Comparison of ENCODE assay signal across 8 cellular contexts in genomic region chr5:148733601-148734438, GRCh38.
A peak's percentile ranks its signal among the peaks of the same experiment; 100 is the strongest.
DNase-seq lines count a peak whose midpoint lies in the region; ATAC-seq and TF ChIP-seq lines count a peak whose summit lies in the region.

No MANE protein-coding gene starts in this region.

- H3K27me3 Mint-ChIP-seq in HFFc6 (ENCODE audit: insufficient read depth), result peaks cover 2% of the 10 kb centered on the region; the same call in 1 of the 2 replicates
- H3K27me3 Mint-ChIP-seq in endothelial cell (ENCODE audit: unreplicated experiment), result no peaks in the 10 kb centered on the region

- H3K4me1 ChIP-seq in mucosa of descending colon (ENCODE audit: low read depth), result no peaks in the 10 kb centered on the region

- ATAC-seq in mucosa of descending colon (peak; percentile 69), HG03025 (IDR thresholded peaks at IDR 0.05; ENCODE audit: low FRiP score, unreplicated experiment) (no peak)

- H3K4me1 Mint-ChIP-seq in HFFc6 (ENCODE audit: low read depth), result peaks cover 67% of the 10 kb centered on the region
- peaks cover 31% of the 10 kb centered on the region for H3K4me1 Mint-ChIP-seq in endothelial cell (ENCODE audit: unreplicated experiment)

- no peaks in the 10 kb centered on the region for H3K9me3 ChIP-seq in mucosa of descending colon

- H3K36me3 Mint-ChIP-seq in HFFc6 (ENCODE audit: low read depth), result no peaks in the 10 kb centered on the region
- no peaks in the 10 kb centered on the region for H3K36me3 Mint-ChIP-seq in endothelial cell (ENCODE audit: low read depth, unreplicated experiment)

- H3K36me3 ChIP-seq in mucosa of descending colon (ENCODE audit: low read depth), result no peaks in the 10 kb centered on the region

- H3K4me3 Mint-ChIP-seq in HFFc6 (peak overlapping the region; percentile 49), endothelial cell (ENCODE audit: unreplicated experiment) (no peak overlapping the region)

- in situ Hi-C loops in Caki2 (cut with HindIII; ENCODE audit: low pct_unique_long_range_greater_than_20kb, low sequenced_read_pairs), result no loop called here

- intact Hi-C loops in mucosa of descending colon (cut with DNase I, micrococcal nuclease), result loop anchor here (5.0 to 10.0 kb wide), 4 partner anchors 261 to 552 kb away; no protein-coding TSS in a partner anchor

- DNase-seq in Caki2 (ENCODE audit: low read depth) (peak; percentile 57), HFFc6 (peak; percentile 75), NCI-H82 treated with DMSO at 0.1 percent for 48 hours (lab: John Stamatoyannopoulos, UW; ENCODE audit: unreplicated experiment) (peak; percentile 10), endothelial cell (ENCODE audit: low spot score) (peak; percentile 79), mucosa of descending colon (peak in 2 of 3 donors; percentile 36 to 97)
- peak; percentile 84 for DNase-seq in activated CD8-positive, alpha-beta memory T cell treated with anti-CD3 and anti-CD28 coated beads for 24 hours
- DNase-seq in stimulated activated CD8-positive, alpha-beta memory T cell treated with anti-CD3 and anti-CD28 coated beads, Interleukin-4, amount 100 ng/mL, for 24 hours (ENCODE audit: low read depth), result peak; percentile 54

- no peaks in the 10 kb centered on the region for H3K9me3 Mint-ChIP-seq in HFFc6
- no peaks in the 10 kb centered on the region for H3K9me3 Mint-ChIP-seq in endothelial cell (ENCODE audit: unreplicated experiment)

- no peak overlapping the region for H3K4me3 ChIP-seq in mucosa of descending colon

- H3K27ac Mint-ChIP-seq in HFFc6 (peak overlapping the region; percentile 30; the same call in 1 of the 2 replicates), endothelial cell (ENCODE audit: unreplicated experiment) (no peak overlapping the region)

- TF ChIP-seq CTCF in HFFc6 (IDR thresholded peaks at IDR 0.05) (peak; percentile 91), endothelial cell (IDR thresholded peaks at IDR 0.05; ENCODE audit: unreplicated experiment) (peak; percentile 76), mucosa of descending colon (IDR thresholded peaks at IDR 0.05) (peak; percentile 22)

Comparison
In these comparisons a context has a peak if more than half of its experiments do, and no peak if none do; other contexts are left out.
1. DNase-seq: peak in every context shown above with its lines; median percentile 84 in activated CD8-positive, alpha-beta memory T cell treated with anti-CD3 and anti-CD28 coated beads for 24 hours; 79 in endothelial cell; 75 in HFFc6; 66 in mucosa of descending colon; 57 in Caki2; 54 in stimulated activated CD8-positive, alpha-beta memory T cell treated with anti-CD3 and anti-CD28 coated beads, Interleukin-4, amount 100 ng/mL, for 24 hours; 10 in NCI-H82 treated with DMSO at 0.1 percent for 48 hours.
2. CTCF ChIP-seq: peak in every context shown above with its lines; median percentile 91 in HFFc6; 76 in endothelial cell; 22 in mucosa of descending colon.